In the genomic region with DNA sequence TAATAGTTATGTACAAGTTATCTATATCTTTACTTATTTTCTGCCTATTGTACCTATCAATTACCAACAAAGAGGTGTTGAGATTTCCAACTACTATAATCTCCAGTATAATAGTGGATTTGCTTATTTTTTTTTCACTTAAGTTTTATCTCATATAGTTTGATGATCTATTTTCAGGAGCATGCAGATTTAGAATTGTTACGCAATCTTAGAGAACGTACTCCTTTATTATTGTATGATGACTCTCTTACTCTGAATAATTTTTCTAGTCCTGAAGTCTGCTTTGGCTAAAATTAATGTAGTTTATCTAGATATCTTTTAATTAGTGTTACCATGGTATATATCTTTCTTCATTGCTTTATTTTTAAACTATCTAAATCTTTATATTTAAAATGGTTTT, we compare ENCODE assay signal across 1 cellular context.
TF ChIP-seq lines count a peak whose summit lies in the region.

No MANE protein-coding gene starts in this region.

TF ChIP-seq in HCT116, 20 proteins besides CTCF, POLR2A, EP300 and RAD21:
- TF ChIP-seq, protein P1, sequence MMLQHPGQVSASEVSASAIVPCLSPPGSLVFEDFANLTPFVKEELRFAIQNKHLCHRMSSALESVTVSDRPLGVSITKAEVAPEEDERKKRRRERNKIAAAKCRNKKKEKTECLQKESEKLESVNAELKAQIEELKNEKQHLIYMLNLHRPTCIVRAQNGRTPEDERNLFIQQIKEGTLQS (IDR thresholded peaks at IDR 0.05) = no peak
- 0 out of 2 replicates have a peak, but pooled peaks have one; percentile 8 for TF ChIP-seq CEBPB (IDR thresholded peaks at IDR 0.05; ENCODE audit: low read depth)
